Comparison of ENCODE assay signal across 8 cellular contexts in genomic region chrX:101051549-101052302, GRCh38. TPM values are rescaled to one million over a fixed set of nuclear protein-coding genes. Genes with fewer than 3 reads are reported as not detected.
A peak's percentile ranks its signal among the peaks of the same experiment; 100 is the strongest.
DNase-seq lines count a peak whose midpoint lies in the region; ATAC-seq and TF ChIP-seq lines count a peak whose summit lies in the region.

A gene with protein sequence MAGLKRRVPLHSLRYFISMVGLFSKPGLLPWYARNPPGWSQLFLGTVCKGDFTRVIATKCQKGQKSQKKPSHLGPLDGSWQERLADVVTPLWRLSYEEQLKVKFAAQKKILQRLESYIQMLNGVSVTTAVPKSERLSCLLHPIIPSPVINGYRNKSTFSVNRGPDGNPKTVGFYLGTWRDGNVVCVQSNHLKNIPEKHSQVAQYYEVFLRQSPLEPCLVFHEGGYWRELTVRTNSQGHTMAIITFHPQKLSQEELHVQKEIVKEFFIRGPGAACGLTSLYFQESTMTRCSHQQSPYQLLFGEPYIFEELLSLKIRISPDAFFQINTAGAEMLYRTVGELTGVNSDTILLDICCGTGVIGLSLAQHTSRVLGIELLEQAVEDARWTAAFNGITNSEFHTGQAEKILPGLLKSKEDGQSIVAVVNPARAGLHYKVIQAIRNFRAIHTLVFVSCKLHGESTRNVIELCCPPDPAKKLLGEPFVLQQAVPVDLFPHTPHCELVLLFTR (minus strand): TSS chrX:101052111. CDS start chrX:101042289, 9,822 bp downstream.

- DNase-seq in CD14-positive monocyte (ENCODE audit: low spot score) (peak; percentile 67), NCI-H69 (lab: John Stamatoyannopoulos, UW) (peak; percentile 87), lower lobe of right lung (peak; percentile 89)
- DNase-seq in activated CD4-positive, alpha-beta T cell treated with anti-CD3 and anti-CD28 coated beads, Interleukin-2, amount 50 U/mL, for 48 hours, result peak; percentile 77 to 84
- DNase-seq in stimulated activated CD4-positive, alpha-beta T cell treated with anti-CD3 and anti-CD28 coated beads, TNF-alpha, amount 100 ng/mL, for 1 hour (ENCODE audit: low read depth in 3 of 3, low spot score in 1 of 3), result peak; percentile 42 to 59 (median 52)

- H3K9ac ChIP-seq in duodenal mucosa (ENCODE audit: low read depth in 1 of 2, low read length in 2 of 2), result peak within 1 kb of the TSS; percentile 70 to 79

- H3K27me3 ChIP-seq in duodenal mucosa (ENCODE audit: control insufficient read depth in 1 of 2, insufficient read depth in 2 of 2, low read length in 2 of 2) (no peaks in the 10 kb centered on the region), lower lobe of right lung (ENCODE audit: low read depth) (no peaks in the 10 kb centered on the region)

- no peak for TF ChIP-seq CTCF in CD14-positive monocyte (IDR thresholded peaks at IDR 0.05)
- TF ChIP-seq CTCF in lower lobe of right lung (IDR thresholded peaks at IDR 0.05), result no peak

- H3K9me3 ChIP-seq in duodenal mucosa (ENCODE audit: control insufficient read depth in 1 of 2, low read length in 2 of 2) (no peaks in the 10 kb centered on the region), lower lobe of right lung (no peaks in the 10 kb centered on the region)

- peak within 1 kb of the TSS; percentile 88 to 93 for H3K4me3 Mint-ChIP-seq in CD14-positive monocyte

- no peaks in the 10 kb centered on the region for H3K27me3 Mint-ChIP-seq in CD14-positive monocyte (ENCODE audit: low read depth in 3 of 3)

- intact Hi-C loops in CD14-positive monocyte (cut with micrococcal nuclease) (loop anchor here in 1 of 2 donors (10.0 kb wide), 1 partner anchor 53 kb away; no protein-coding TSS in a partner anchor), lower lobe of right lung (cut with DNase I) (no loop called here)

- no peaks in the 10 kb centered on the region for H3K36me3 ChIP-seq in duodenal mucosa (ENCODE audit: control insufficient read depth in 1 of 2, insufficient read depth in 2 of 2, low read length in 2 of 2)
- H3K36me3 ChIP-seq in lower lobe of right lung, result no peaks in the 10 kb centered on the region

- H3K4me1 ChIP-seq in duodenal mucosa (ENCODE audit: control insufficient read depth in 1 of 2, insufficient read depth in 2 of 2, low read length in 2 of 2) (no peaks in the 10 kb centered on the region), lower lobe of right lung (peaks cover 6% of the 10 kb centered on the region)

- H3K4me3 ChIP-seq in duodenal mucosa (ENCODE audit: low read depth in 1 of 2, low read length in 2 of 2) (peak within 1 kb of the TSS; percentile 83 to 84), lower lobe of right lung (peak within 1 kb of the TSS; percentile 65)

- ATAC-seq in GM19328 (IDR thresholded peaks at IDR 0.05; ENCODE audit: unreplicated experiment), result peak; percentile 85
- ATAC-seq in HG03469 (IDR thresholded peaks at IDR 0.05; ENCODE audit: unreplicated experiment), result peak; percentile 80
- peak; percentile 99 for ATAC-seq in lower lobe of right lung

- H3K4me1 Mint-ChIP-seq in CD14-positive monocyte, result peaks cover 15% of the 10 kb centered on the region

- H3K36me3 Mint-ChIP-seq in CD14-positive monocyte, result peaks cover 2 to 5% of the 10 kb centered on the region in 2 donors

- H3K9me3 Mint-ChIP-seq in CD14-positive monocyte, result peaks cover 0 to 2% (median 0%) of the 10 kb centered on the region in 7 donors

- H3K27ac ChIP-seq in duodenal mucosa (ENCODE audit: low read depth, low read length), result peak within 1 kb of the TSS; percentile 86
- H3K27ac ChIP-seq in lower lobe of right lung, result peak within 1 kb of the TSS; percentile 90

- peak within 1 kb of the TSS; percentile 92 to 98 (median 95) for H3K27ac Mint-ChIP-seq in CD14-positive monocyte

RNA-seq across cellular contexts. Expression of the gene that starts here (rescaled TPM):
- polyA plus RNA-seq in CD14-positive monocyte, result 10 to 100 TPM; 10.5 to 13.0 TPM
- total RNA-seq in lower lobe of right lung, result 19.4 TPM

Comparison
In these comparisons a context has a peak if more than half of its experiments do, and no peak if none do; other contexts are left out.
1. Peak in every context shown above with its lines: DNase-seq, ATAC-seq, H3K4me3 ChIP-seq and H3K27ac ChIP-seq.